ENCODE assay signal across 19 cellular contexts in genomic region chr21:42193721-42194120, GRCh38. TPM values are rescaled to one million over a fixed set of nuclear protein-coding genes. Genes with fewer than 3 reads are reported as not detected.
DNase-seq lines count a peak whose midpoint lies in the region; TF ChIP-seq lines count a peak whose summit lies in the region.
"Had no signal": no experiment of that assay in that cellular context is flagged by ENCODE, and none has a peak within 500 bp of the region (broad histone marks: within the 10 kb centered on the region; RNA-seq: fewer than 3 reads in every experiment).

No MANE protein-coding gene starts in this region.

- no peaks in the 10 kb centered on the region for H3K9me3 ChIP-seq in prostate gland
- H3K9me3 ChIP-seq: suprapubic skin, vagina had no signal

- TF ChIP-seq POLR2A in prostate gland (IDR thresholded peaks at IDR 0.05), result no peak

- H3K27me3 ChIP-seq in prostate gland (replicated peaks; ENCODE audit: insufficient read depth), result no peaks in the 10 kb centered on the region
- H3K27me3 ChIP-seq: suprapubic skin, vagina had no signal

- 90% methylated on average over 6 of the region's 6 CpGs for WGBS in prostate gland

- no peak for TF ChIP-seq CTCF in RWPE1 (conservative IDR thresholded peaks at IDR 0.05; ENCODE audit: low read depth)
- TF ChIP-seq CTCF in osteocyte (IDR thresholded peaks at IDR 0.05), result no peak
- TF ChIP-seq CTCF in coronary artery (IDR thresholded peaks at IDR 0.05), result no peak
- TF ChIP-seq CTCF in prostate gland (IDR thresholded peaks at IDR 0.05), result no peak

- intact Hi-C loops in activated naive CD4-positive, alpha-beta T cell treated with anti-CD3 and anti-CD28 coated beads for 36 hours (cut with micrococcal nuclease), result no loop called here
- intact Hi-C loops in dendritic cell treated with granulocyte-macrophage colony-stimulating factor and Interleukin-4, amounts not matched to agents 40 ng/mL and 50 ng/mL, for 4 days (cut with micrococcal nuclease), result no loop called here
- intact Hi-C loops in prostate gland (cut with DNase I), result no loop called here

- no peaks in the 10 kb centered on the region for H3K36me3 Mint-ChIP-seq in activated naive CD4-positive, alpha-beta T cell treated with anti-CD3 and anti-CD28 coated beads for 36 hours (ENCODE audit: low read depth)
- no peaks in the 10 kb centered on the region for H3K36me3 Mint-ChIP-seq in dendritic cell treated with granulocyte-macrophage colony-stimulating factor and Interleukin-4, amounts not matched to agents 40 ng/mL and 50 ng/mL, for 4 days (ENCODE audit: low read depth)
- no peaks in the 10 kb centered on the region for H3K36me3 Mint-ChIP-seq in osteocyte (ENCODE audit: unreplicated experiment)

- H3K4me1 Mint-ChIP-seq in activated naive CD4-positive, alpha-beta T cell treated with anti-CD3 and anti-CD28 coated beads for 36 hours (ENCODE audit: low read depth), result peaks cover 59% of the 10 kb centered on the region
- H3K4me1 Mint-ChIP-seq in dendritic cell treated with granulocyte-macrophage colony-stimulating factor and Interleukin-4, amounts not matched to agents 40 ng/mL and 50 ng/mL, for 4 days (ENCODE audit: low read depth), result peaks cover 73% of the 10 kb centered on the region
- H3K4me1 Mint-ChIP-seq in osteocyte (ENCODE audit: unreplicated experiment), result peaks cover 4% of the 10 kb centered on the region

- no peak for DNase-seq in activated naive CD4-positive, alpha-beta T cell treated with anti-CD3 and anti-CD28 coated beads for 36 hours
- DNase-seq in activated naive CD4-positive, alpha-beta T cell treated with Interleukin-2 at 50 U/mL for 16 hours, result no peak
- no peak for DNase-seq in RWPE1 (ENCODE audit: low spot score)
- DNase-seq in osteocyte (ENCODE audit: extremely low spot score, unreplicated experiment), result peak; percentile 76
- no peak for DNase-seq in substantia nigra (lab: John Stamatoyannopoulos, UW)
- no peak for DNase-seq in coronary artery (ENCODE audit: low spot score)
- DNase-seq in prostate gland (ENCODE audit: low spot score), result no peak
- DNase-seq: DMS 273 treated with DMSO at 0.1 percent for 48 hours, endodermal cell, GDM1, HFFc6, NCI-H2107, NCI-H510A, nucleus accumbens, RPMI8226 had no signal

- H3K27me3 Mint-ChIP-seq in activated naive CD4-positive, alpha-beta T cell treated with anti-CD3 and anti-CD28 coated beads for 36 hours (ENCODE audit: low read depth), result no peaks in the 10 kb centered on the region
- H3K27me3 Mint-ChIP-seq in dendritic cell treated with granulocyte-macrophage colony-stimulating factor and Interleukin-4, amounts not matched to agents 40 ng/mL and 50 ng/mL, for 4 days, result peaks cover 15% of the 10 kb centered on the region
- peaks cover 45% of the 10 kb centered on the region for H3K27me3 Mint-ChIP-seq in osteocyte (ENCODE audit: unreplicated experiment)

- POLR2A ChIA-PET in RWPE1 (lab: Yijun Ruan, JAX; ENCODE audit: low non-redundant PET), result no interaction called here

- H3K27ac Mint-ChIP-seq in activated naive CD4-positive, alpha-beta T cell treated with anti-CD3 and anti-CD28 coated beads for 36 hours, result peak overlapping the region; percentile 36
- H3K27ac Mint-ChIP-seq in dendritic cell treated with granulocyte-macrophage colony-stimulating factor and Interleukin-4, amounts not matched to agents 40 ng/mL and 50 ng/mL, for 4 days, result peak overlapping the region; percentile 70
- no peak overlapping the region for H3K27ac Mint-ChIP-seq in osteocyte (ENCODE audit: unreplicated experiment)
- H3K27ac Mint-ChIP-seq: endodermal cell, HFFc6 had no signal

- H3K36me3 ChIP-seq in prostate gland, result no peaks in the 10 kb centered on the region
- H3K36me3 ChIP-seq: suprapubic skin, vagina had no signal

- CTCF ChIA-PET in activated naive CD4-positive, alpha-beta T cell treated with anti-CD3 and anti-CD28 coated beads for 36 hours (lab: Charles Lee), result interaction anchor here (1.0 to 1.3 kb wide), 2 partner anchors 18 to 65 kb away, joined by 3 to 7 read pairs; no protein-coding TSS in a partner anchor
- CTCF ChIA-PET in RWPE1 (lab: Yijun Ruan, JAX), result no interaction called here

- H3K4me3 Mint-ChIP-seq in activated naive CD4-positive, alpha-beta T cell treated with anti-CD3 and anti-CD28 coated beads for 36 hours, result no peak overlapping the region
- no peak overlapping the region for H3K4me3 Mint-ChIP-seq in dendritic cell treated with granulocyte-macrophage colony-stimulating factor and Interleukin-4, amounts not matched to agents 40 ng/mL and 50 ng/mL, for 4 days
- no peak overlapping the region for H3K4me3 Mint-ChIP-seq in osteocyte (ENCODE audit: unreplicated experiment)
- H3K4me3 Mint-ChIP-seq: activated CD4-positive, alpha-beta T cell treated with anti-CD3 and anti-CD28 coated beads for 36 hours; endodermal cell; HFFc6 had no signal

- H3K4me3 ChIP-seq in coronary artery, result no peak overlapping the region
- H3K4me3 ChIP-seq in prostate gland, result no peak overlapping the region
- H3K4me3 ChIP-seq: suprapubic skin, vagina had no signal

- H3K27ac ChIP-seq in RWPE1 (peak overlapping the region; percentile 69; the same call in 1 of the 2 replicates), substantia nigra (ENCODE audit: low read depth, low read length, poor library complexity, severe bottlenecking) (no peak overlapping the region), coronary artery (no peak overlapping the region), prostate gland (no peak overlapping the region)
- H3K27ac ChIP-seq: suprapubic skin, vagina had no signal

- no peaks in the 10 kb centered on the region for H3K9me3 Mint-ChIP-seq in activated naive CD4-positive, alpha-beta T cell treated with anti-CD3 and anti-CD28 coated beads for 36 hours
- H3K9me3 Mint-ChIP-seq in dendritic cell treated with granulocyte-macrophage colony-stimulating factor and Interleukin-4, amounts not matched to agents 40 ng/mL and 50 ng/mL, for 4 days, result no peaks in the 10 kb centered on the region
- H3K9me3 Mint-ChIP-seq in osteocyte (ENCODE audit: unreplicated experiment), result no peaks in the 10 kb centered on the region
- H3K9me3 Mint-ChIP-seq: HFFc6 had no signal

- no peaks in the 10 kb centered on the region for H3K4me1 ChIP-seq in prostate gland (replicated peaks)

RNA-seq across cellular contexts. Expression of gene ABCG1, which starts 25.2 kb away (rescaled TPM):
- total RNA-seq in activated naive CD4-positive, alpha-beta T cell treated with anti-CD3 and anti-CD28 coated beads for 36 hours, result 10 to 100 TPM; 27.8 to 28.7 TPM
- total RNA-seq in osteocyte (16.5 TPM in 2 replicates), prostate gland (10 to 100 TPM; 22.7 to 28.3 TPM)
- total RNA-seq: HFFc6 had no signal
